ENCODE assay signal across 22 cellular contexts in genomic region chr10:86665868-86666267, GRCh38. TPM values are rescaled to one million over a fixed set of nuclear protein-coding genes. Genes with fewer than 3 reads are reported as not detected.
DNase-seq lines count a peak whose midpoint lies in the region; ATAC-seq and TF ChIP-seq lines count a peak whose summit lies in the region.
"Had no signal": no experiment of that assay in that cellular context is flagged by ENCODE, and none has a peak within 500 bp of the region (broad histone marks: within the 10 kb centered on the region; RNA-seq: fewer than 3 reads in every experiment).

No MANE protein-coding gene starts in this region.

- TF ChIP-seq POLR2A in esophagus muscularis mucosa (IDR thresholded peaks at IDR 0.05; ENCODE audit: low read depth) = no peak

- peak; percentile 58 for DNase-seq in ELF-1 (ENCODE audit: low read depth, low spot score)
- no peak for DNase-seq in esophagus muscularis mucosa (ENCODE audit: extremely low spot score)
- DNase-seq in inferior parietal cortex (ENCODE audit: extremely low spot score) = peak; percentile 79
- DNase-seq in psoas muscle = peak in 1 of 2 donors; percentile 30
- no peak for DNase-seq in cortex of kidney (lab: John Stamatoyannopoulos, UW)
- DNase-seq in activated T-cell treated with anti-CD3 and anti-CD28 coated beads for 4 hours = no peak
- DNase-seq in NCI-H524 (lab: John Stamatoyannopoulos, UW) = no peak
- no peak for DNase-seq in germinal center (ENCODE audit: low spot score)
- DNase-seq: ACHN; activated CD4-positive, alpha-beta T cell treated with anti-CD3 and anti-CD28 coated beads, Interleukin-2, amount 10 ng/mL, durations not matched to agents 7 days and 5 days; activated naive CD4-positive, alpha-beta T cell; CD8-positive, alpha-beta T cell; DND-41; Kasumi-1; NCI-H2171; stimulated activated CD4-positive, alpha-beta T cell treated with anti-CD3 and anti-CD28 coated beads, Interleukin-12 subunit alpha, Interleukin-12 subunit beta, amount 100 ng/mL, for 4 hours; upper lobe of right lung had no signal

- peak overlapping the region; percentile 86 to 94 (median 92) for H3K27ac ChIP-seq in esophagus muscularis mucosa (replicated peaks in 1 of 4)
- H3K27ac ChIP-seq in psoas muscle = peak overlapping the region; percentile 92
- H3K27ac ChIP-seq: hepatocyte, upper lobe of right lung had no signal

- no peak for TF ChIP-seq CTCF in esophagus muscularis mucosa (IDR thresholded peaks at IDR 0.05)
- no peak for TF ChIP-seq CTCF in psoas muscle (IDR thresholded peaks at IDR 0.05)

- peaks cover 64 to 81% (median 79%) of the 10 kb centered on the region in 4 donors for H3K4me1 ChIP-seq in esophagus muscularis mucosa
- peaks cover 64% of the 10 kb centered on the region for H3K4me1 ChIP-seq in psoas muscle
- H3K4me1 ChIP-seq: upper lobe of right lung had no signal

- TF ChIP-seq EP300 in esophagus muscularis mucosa (IDR thresholded peaks at IDR 0.05) = no peak

- H3K36me3 ChIP-seq in esophagus muscularis mucosa (peaks cover 0 to 24% (median 0%) of the 10 kb centered on the region in 4 donors), psoas muscle (ENCODE audit: insufficient read depth in 1 of 2, low read depth in 1 of 2) (no peaks in the 10 kb centered on the region)
- H3K36me3 ChIP-seq: upper lobe of right lung had no signal

- H3K4me3 ChIP-seq in esophagus muscularis mucosa (no peak overlapping the region), psoas muscle (no peak overlapping the region)
- H3K4me3 ChIP-seq: hepatocyte, upper lobe of right lung had no signal

- H3K27me3 ChIP-seq in esophagus muscularis mucosa (no peaks in the 10 kb centered on the region), psoas muscle (ENCODE audit: insufficient read depth in 3 of 3, low read length in 2 of 3) (no peaks in the 10 kb centered on the region)
- H3K27me3 ChIP-seq: hepatocyte, upper lobe of right lung had no signal

- 87% methylated on average over 6 of the region's 12 CpGs for WGBS in esophagus muscularis mucosa
- WGBS in psoas muscle, 3 donors = 60 to 76% (median 65%) methylated on average over 12 of the region's 12 CpGs

- no peaks in the 10 kb centered on the region for H3K9me3 ChIP-seq in esophagus muscularis mucosa
- no peaks in the 10 kb centered on the region for H3K9me3 ChIP-seq in psoas muscle
- H3K9me3 ChIP-seq: upper lobe of right lung had no signal

- intact Hi-C loops in esophagus muscularis mucosa (cut with DNase I) (no loop called here), psoas muscle (cut with DNase I) (no loop called here)

- ATAC-seq in psoas muscle = peak in 1 of 4 donors; percentile 9
- ATAC-seq: CD8-positive, alpha-beta T cell; stimulated activated memory B cell treated with anti-CD40 and anti-IgM and Interleukin-4, amounts not matched to agents 10 μg/mL and 1 μg/mL and 100 μg/mL, for 72 hours; upper lobe of right lung had no signal

RNA-seq across cellular contexts. Expression of gene LDB3, which starts 2.4 kb away (rescaled TPM):
- total RNA-seq in esophagus muscularis mucosa (10 to 100 TPM; 12.6 to 42.3 (median 21.6) TPM), psoas muscle (1,000 to 10,000 TPM in 1 of 4 donors, 100 to 1,000 TPM in 3; 615 to 2,187 (median 685) TPM)
- 100 to 1,000 TPM; 108 to 518 (median 274) TPM for polyA plus RNA-seq in psoas muscle
- total RNA-seq: CD8-positive, alpha-beta T cell; hepatocyte; RPMI7951 had no signal

RNA-seq across cellular contexts. Expression of gene OPN4, which starts 11.5 kb away (rescaled TPM):
- total RNA-seq in esophagus muscularis mucosa = under 1 TPM in 1 of 4 donors, not detected in 3; 0.32 TPM
- under 1 TPM; 0.12 to 0.49 (median 0.32) TPM for total RNA-seq in psoas muscle
- polyA plus RNA-seq in psoas muscle = under 1 TPM; 0.14 to 0.23 (median 0.23) TPM
- total RNA-seq: activated CD4-positive, alpha-beta T cell treated with anti-CD3 and anti-CD28 coated beads, Interleukin-2, amount 10 ng/mL, durations not matched to agents 7 days and 5 days; astrocyte; CD8-positive, alpha-beta T cell; hepatocyte; progenitor cell of endocrine pancreas; RPMI7951; upper lobe of right lung had no signal
- polyA plus RNA-seq: hepatocyte had no signal

Comparison
In these comparisons a context has a peak if more than half of its experiments do, and no peak if none do; other contexts are left out.
1. DNase-seq: peak in ELF-1 (single experiment) and inferior parietal cortex (single experiment); none in esophagus muscularis mucosa (single experiment), cortex of kidney (single experiment), activated T-cell treated with anti-CD3 and anti-CD28 coated beads for 4 hours (single experiment), NCI-H524 (0 of 2) and germinal center (single experiment).
2. RNA of gene LDB3, which starts 2.4 kb away (total RNA-seq): 615 to 2,187 TPM in psoas muscle; 12.6 to 42.3 TPM in esophagus muscularis mucosa; every median in the first group is over 10 times any median in the second.